Comparison of ENCODE assay signal across 27 cellular contexts in the genomic region with DNA sequence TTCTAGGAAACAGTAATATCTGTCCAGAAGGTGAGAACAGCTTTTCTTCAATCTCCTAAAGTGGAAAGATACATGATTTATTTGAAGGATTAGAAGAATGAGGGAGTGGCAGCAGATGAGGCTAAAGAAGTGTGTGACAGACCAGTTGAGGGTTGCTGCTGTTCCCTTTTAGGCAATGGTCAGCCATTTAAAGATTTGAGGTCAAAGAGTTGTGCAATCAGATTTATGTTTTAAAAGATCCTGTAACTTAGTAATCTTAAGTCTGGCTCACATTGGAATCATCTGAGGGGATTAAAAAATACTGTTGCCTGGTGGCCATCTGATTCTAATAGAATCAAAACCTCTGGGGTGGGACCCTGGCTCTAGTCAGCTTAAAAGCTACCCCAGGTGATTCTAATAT. TPM values are rescaled to one million over a fixed set of nuclear protein-coding genes. Genes with fewer than 3 reads are reported as not detected.
"Had no signal": no experiment of that assay in that cellular context is flagged by ENCODE, and none has a peak within 500 bp of the region (broad histone marks: within the 10 kb centered on the region; RNA-seq: fewer than 3 reads in every experiment).

No MANE protein-coding gene starts in this region.

- H3K27ac ChIP-seq: adrenal gland, SK-N-MC had no signal

- H3K36me3 ChIP-seq: adrenal gland had no signal

- H3K27me3 ChIP-seq: adrenal gland had no signal

- H3K9me3 ChIP-seq: adrenal gland had no signal

- H3K4me3 ChIP-seq: adrenal gland, SK-N-MC had no signal

- ATAC-seq: activated T-cell treated with anti-CD3 and anti-CD28 coated beads, Interleukin-2, amount 50 U/mL, for 4 hours; Panc1; Right ventricle myocardium inferior; T-cell had no signal

- DNase-seq: activated CD4-positive, alpha-beta memory T cell treated with anti-CD3 and anti-CD28 coated beads for 36 hours; activated CD4-positive, alpha-beta T cell treated with anti-CD3 and anti-CD28 coated beads, Interleukin-2, amount 10 ng/mL, durations not matched to agents 7 days and 5 days; activated CD4-positive, CD25-positive, alpha-beta regulatory T cell; activated CD8-positive, alpha-beta memory T cell treated with anti-CD3 and anti-CD28 coated beads for 24 hours; activated effector memory CD4-positive, alpha-beta T cell treated with anti-CD3 and anti-CD28 coated beads, Interleukin-2, amount 50 U/mL, for 16 hours; activated naive CD4-positive, alpha-beta T cell treated with anti-CD3 and anti-CD28 coated beads, Interleukin-2, amount 10 ng/mL, durations not matched to agents 7 days and 5 days; activated naive CD8-positive, alpha-beta T cell treated with anti-CD3 and anti-CD28 coated beads for 36 hours; activated T-cell treated with anti-CD3 and anti-CD28 coated beads, Interleukin-2, amount 50 U/mL, for 4 hours; adrenal gland; anterior cingulate cortex; cerebellar nuclear complex; MM.1S; NCI-H1092; NCI-H1417; NCI-H1930; NCI-H2171 treated with DMSO at 0.1 percent for 48 hours; NCI-H226; NCI-H510A; NK-92 treated with Interleukin-12 subunit alpha and Interleukin-12 subunit beta, amount 100 ng/mL, for 24 hours; OCI-M1; RPMI8226; T-cell; T-helper 2 cell; T1000 had no signal

RNA-seq across cellular contexts. Expression of gene SGCD, which starts 4.3 kb away (rescaled TPM):
- total RNA-seq: activated CD4-positive, alpha-beta memory T cell treated with anti-CD3 and anti-CD28 coated beads for 36 hours; activated CD4-positive, alpha-beta T cell treated with anti-CD3 and anti-CD28 coated beads, Interleukin-2, amount 10 ng/mL, durations not matched to agents 7 days and 5 days; activated naive CD8-positive, alpha-beta T cell treated with anti-CD3 and anti-CD28 coated beads for 36 hours had no signal
